ENCODE assay signal across 17 cellular contexts in genomic region chr7:47666164-47666862, GRCh38.
DNase-seq lines count a peak whose midpoint lies in the region; ATAC-seq, FAIRE-seq and TF ChIP-seq lines count a peak whose summit lies in the region.
"Had no signal": no experiment of that assay in that cellular context is flagged by ENCODE, and none has a peak within 500 bp of the region (broad histone marks: within the 10 kb centered on the region; RNA-seq: fewer than 3 reads in every experiment).

No MANE protein-coding gene starts in this region.

- H3K4me3 ChIP-seq in BLaER1, result no peak overlapping the region
- H3K4me3 ChIP-seq in epithelial cell of esophagus (ENCODE audit: low read length), result no peak overlapping the region
- no peak overlapping the region for H3K4me3 ChIP-seq in osteoblast (ENCODE audit: insufficient read depth, low read length)
- H3K4me3 ChIP-seq: pancreas had no signal

- no peak overlapping the region for H3K9ac ChIP-seq in BLaER1

- H3K36me3 ChIP-seq in BLaER1, result no peaks in the 10 kb centered on the region
- no peaks in the 10 kb centered on the region for H3K36me3 ChIP-seq in osteoblast (ENCODE audit: insufficient read depth, low read length)
- H3K36me3 ChIP-seq: pancreas had no signal

- H4K20me1 ChIP-seq in BLaER1 (no peaks in the 10 kb centered on the region), osteoblast (ENCODE audit: insufficient read depth, low read length) (no peaks in the 10 kb centered on the region)

- H3K4me2 ChIP-seq in BLaER1 (peak overlapping the region; percentile 73), osteoblast (ENCODE audit: insufficient read depth, low read length) (no peak overlapping the region)

- TF ChIP-seq CTCF in epithelial cell of esophagus (IDR thresholded peaks at IDR 0.05; ENCODE audit: insufficient read depth, low read depth, low read length, missing control alignments), result no peak
- no peak for TF ChIP-seq CTCF in osteoblast (IDR thresholded peaks at IDR 0.05; ENCODE audit: extremely low read depth, low read depth, low read length)

- no peaks in the 10 kb centered on the region for H3K9me3 ChIP-seq in BLaER1
- H3K9me3 ChIP-seq in osteoblast (ENCODE audit: low read depth, low read length), result no peaks in the 10 kb centered on the region
- H3K9me3 ChIP-seq: pancreas had no signal

- H3K27ac ChIP-seq in BLaER1 (no peak overlapping the region), osteoblast (ENCODE audit: low read depth, low read length) (peak overlapping the region; percentile 79)
- H3K27ac ChIP-seq: pancreas had no signal

- no peaks in the 10 kb centered on the region for H3K79me2 ChIP-seq in osteoblast (ENCODE audit: insufficient read depth, low read length)

- DNase-seq in M059J (ENCODE audit: low read depth), result peak; percentile 45
- DNase-seq in epithelial cell of esophagus (ENCODE audit: low read depth), result peak; percentile 24
- peak; percentile 93 for DNase-seq in osteoblast (ENCODE audit: insufficient read length, low spot score, missing footprints)
- no peak for DNase-seq in globus pallidus (ENCODE audit: low spot score)
- no peak for DNase-seq in GM12892 (ENCODE audit: insufficient read length)
- DNase-seq in stimulated activated CD4-positive, alpha-beta T cell treated with anti-CD3 and anti-CD28 coated beads, Interleukin-4, amount 100 ng/mL, for 24 hours, result no peak
- DNase-seq: activated CD4-positive, alpha-beta memory T cell treated with anti-CD3 and anti-CD28 coated beads, Interleukin-2, amount 10 ng/mL, durations not matched to agents 7 days and 5 days; activated naive CD8-positive, alpha-beta T cell treated with anti-CD3 and anti-CD28 coated beads, Interleukin-2, amount 10 ng/mL, durations not matched to agents 7 days and 5 days; activated T-cell treated with anti-CD3 and anti-CD28 coated beads, Interleukin-2, amount 50 U/mL, for 48 hours; hippocampal formation; NCI-H1436 treated with DMSO at 0.1 percent for 48 hours; NCI-H510A; pancreas; small intestine had no signal

- H3K4me1 ChIP-seq in BLaER1 (peaks cover 56% of the 10 kb centered on the region), osteoblast (ENCODE audit: insufficient read depth, low read length) (peaks cover 32% of the 10 kb centered on the region)
- H3K4me1 ChIP-seq: pancreas had no signal

- TF ChIP-seq POLR2A in GM12892 (IDR thresholded peaks at IDR 0.05; ENCODE audit: low read depth, low read length), result no peak

- H2AFZ ChIP-seq in osteoblast (ENCODE audit: low read length), result peak overlapping the region; percentile 39

- ATAC-seq in HG02588 (IDR thresholded peaks at IDR 0.05; ENCODE audit: unreplicated experiment), result no peak

- H3K27me3 ChIP-seq in BLaER1 (no peaks in the 10 kb centered on the region), osteoblast (ENCODE audit: insufficient read depth, low read length) (no peaks in the 10 kb centered on the region)
- H3K27me3 ChIP-seq: pancreas had no signal

- no peak for FAIRE-seq in GM12892 (lab: Jason Lieb, UNC)
- FAIRE-seq: GM19239, pancreas, small intestine had no signal

Comparison
In these comparisons a context has a peak if more than half of its experiments do, and no peak if none do; other contexts are left out.
1. DNase-seq: peak in M059J (single experiment), epithelial cell of esophagus (single experiment) and osteoblast (single experiment); none in globus pallidus (single experiment), GM12892 (single experiment) and stimulated activated CD4-positive, alpha-beta T cell treated with anti-CD3 and anti-CD28 coated beads, Interleukin-4, amount 100 ng/mL, for 24 hours (single experiment).